Comparison of ENCODE assay signal across 14 cellular contexts in genomic region chr2:238845583-238846480, GRCh38. TPM values are rescaled to one million over a fixed set of nuclear protein-coding genes. Genes with fewer than 3 reads are reported as not detected.
A peak's percentile ranks its signal among the peaks of the same experiment; 100 is the strongest.
DNase-seq lines count a peak whose midpoint lies in the region; TF ChIP-seq lines count a peak whose summit lies in the region.
"Had no signal": no experiment of that assay in that cellular context is flagged by ENCODE, and none has a peak within 500 bp of the region (broad histone marks: within the 10 kb centered on the region; RNA-seq: fewer than 3 reads in every experiment).

No MANE protein-coding gene starts in this region.

- no peak for TF ChIP-seq EP300 in ovary (IDR thresholded peaks at IDR 0.05)

- no peak for DNase-seq in AG04449 (ENCODE audit: low read depth, low spot score)
- no peak for DNase-seq in fibroblast of mammary gland (ENCODE audit: low read depth)
- DNase-seq in ovary: no peak
- DNase-seq in NK-92 treated with Interleukin-12 subunit alpha and Interleukin-12 subunit beta, amount 100 ng/mL, for 24 hours (lab: John Stamatoyannopoulos, UW): no peak
- no peak for DNase-seq in CD14-positive monocyte (ENCODE audit: low spot score)
- no peak for DNase-seq in NCI-H128 (lab: John Stamatoyannopoulos, UW; ENCODE audit: unreplicated experiment)
- DNase-seq in NCI-H2107 (lab: John Stamatoyannopoulos, UW): no peak
- DNase-seq: effector memory CD8-positive, alpha-beta T cell; left lung; MG63; spleen had no signal

- CTCF ChIA-PET in AG04449 (lab: Yijun Ruan, JAX): interaction anchor here (1.1 to 3.8 kb wide), 5 partner anchors 9 to 125 kb away, joined by 3 to 25 read pairs (median 6); no protein-coding TSS in a partner anchor

- H3K9me3 Mint-ChIP-seq in CD14-positive monocyte: peaks cover 0 to 15% (median 9%) of the 10 kb centered on the region in 7 donors
- H3K9me3 Mint-ChIP-seq: activated T-helper 17 cell treated with anti-CD3 and anti-CD28 coated beads, Interleukin-2, amount 50 U/mL, for 72 hours; effector memory CD8-positive, alpha-beta T cell had no signal

- H3K9ac ChIP-seq in HUES48 (ENCODE audit: low read depth, low read length): no peak overlapping the region

- H3K4me1 ChIP-seq in HUES48 (ENCODE audit: control insufficient read depth, insufficient read depth, low read length) (no peaks in the 10 kb centered on the region; the same call in 1 of the 2 replicates), ovary (ENCODE audit: insufficient read depth) (peaks cover 5% of the 10 kb centered on the region)

- POLR2A ChIA-PET in AG04449 (lab: Yijun Ruan, JAX): no interaction called here

- no peak for TF ChIP-seq CTCF in AG04449 (IDR thresholded peaks at IDR 0.05; ENCODE audit: insufficient read depth, low read length, missing control alignments)
- TF ChIP-seq CTCF in fibroblast of mammary gland (conservative IDR thresholded peaks at IDR 0.05; ENCODE audit: control insufficient read depth, insufficient read depth, low read depth, low read length): no peak
- no peak for TF ChIP-seq CTCF in ovary (IDR thresholded peaks at IDR 0.05)
- TF ChIP-seq CTCF in CD14-positive monocyte (IDR thresholded peaks at IDR 0.05): no peak

- peaks cover 11% of the 10 kb centered on the region for H3K4me1 Mint-ChIP-seq in CD14-positive monocyte
- H3K4me1 Mint-ChIP-seq: activated T-helper 17 cell treated with anti-CD3 and anti-CD28 coated beads, Interleukin-2, amount 50 U/mL, for 72 hours had no signal

- peaks cover 75% of the 10 kb centered on the region for H3K27me3 ChIP-seq in HUES48 (ENCODE audit: control insufficient read depth, insufficient read depth, low read length)
- no peaks in the 10 kb centered on the region for H3K27me3 ChIP-seq in ovary
- H3K27me3 ChIP-seq: MG63 had no signal

- TF ChIP-seq POLR2A in ovary (IDR thresholded peaks at IDR 0.05): no peak

- H3K4me3 ChIP-seq in AG04449 (ENCODE audit: low read depth, low read length): peak overlapping the region; percentile 89
- H3K4me3 ChIP-seq in HUES48 (ENCODE audit: low read depth, low read length): peak overlapping the region; percentile 58; the same call in 1 of the 2 replicates
- peak overlapping the region; percentile 94 for H3K4me3 ChIP-seq in fibroblast of mammary gland (ENCODE audit: control insufficient read depth, low read depth, low read length)
- H3K4me3 ChIP-seq in ovary: peak overlapping the region; percentile 63

- H3K9me3 ChIP-seq in HUES48 (ENCODE audit: control insufficient read depth, insufficient read depth, low read length) (no peaks in the 10 kb centered on the region), ovary (no peaks in the 10 kb centered on the region)
- H3K9me3 ChIP-seq: left lung, MG63, spleen had no signal

- H3K4me3 Mint-ChIP-seq in CD14-positive monocyte: peak overlapping the region in 1 of 2 donors; percentile 83
- H3K4me3 Mint-ChIP-seq: activated T-helper 17 cell treated with anti-CD3 and anti-CD28 coated beads, Interleukin-2, amount 50 U/mL, for 72 hours had no signal

- H3K27ac ChIP-seq in HUES48 (ENCODE audit: low read depth, low read length) (no peak overlapping the region), ovary (peak overlapping the region in 1 of 2 donors; percentile 19)
- H3K27ac ChIP-seq: left lung, spleen had no signal

- WGBS in ovary, 3 donors: 82 to 88% (median 86%) methylated on average over 25 of the region's 25 CpGs

- H3K36me3 ChIP-seq in HUES48 (ENCODE audit: control insufficient read depth, insufficient read depth, low read length) (no peaks in the 10 kb centered on the region), ovary (no peaks in the 10 kb centered on the region)
- H3K36me3 ChIP-seq: left lung, spleen had no signal

- peaks cover 0 to 2% of the 10 kb centered on the region in 2 donors for H3K36me3 Mint-ChIP-seq in CD14-positive monocyte

- intact Hi-C loops in ovary (cut with DNase I) (loop anchor here in 1 of 4 donors (5.0 kb wide), 1 partner anchor 126 kb away; no protein-coding TSS in a partner anchor), CD14-positive monocyte (cut with micrococcal nuclease) (no loop called here)

- peaks cover 64 to 92% (median 76%) of the 10 kb centered on the region in 3 donors for H3K27me3 Mint-ChIP-seq in CD14-positive monocyte (ENCODE audit: low read depth in 3 of 3)

- no peak overlapping the region for H3K27ac Mint-ChIP-seq in CD14-positive monocyte
- H3K27ac Mint-ChIP-seq: activated T-helper 17 cell treated with anti-CD3 and anti-CD28 coated beads, Interleukin-2, amount 50 U/mL, for 72 hours; effector memory CD8-positive, alpha-beta T cell had no signal

RNA-seq across cellular contexts. Expression of gene TWIST2, which starts 2.1 kb away (rescaled TPM):
- total RNA-seq in ovary: 100 to 1,000 TPM in 1 of 7 donors, 10 to 100 TPM in 6; 17.8 to 104 (median 40.7) TPM
- polyA plus RNA-seq in ovary (10 to 100 TPM; 14.2 to 32.7 TPM), CD14-positive monocyte (under 1 TPM; 0.43 to 0.49 TPM)
- total RNA-seq: activated T-helper 17 cell treated with anti-CD3 and anti-CD28 coated beads, Interleukin-2, amount 50 U/mL, for 72 hours had no signal
- polyA plus RNA-seq: neural cell had no signal

Comparison
In these comparisons a context has a peak if more than half of its experiments do, and no peak if none do; other contexts are left out.
1. RNA of gene TWIST2, which starts 2.1 kb away (polyA plus RNA-seq): 14.2 to 32.7 TPM in ovary; 0.43 to 0.49 TPM in CD14-positive monocyte; every median in the first group is over 10 times any median in the second.
2. Peak in every context shown above with its lines, with median percentiles within 50 percentile points of each other: H3K4me3 ChIP-seq.